11 cellular contexts compared by ENCODE assay signal in the genomic region with DNA sequence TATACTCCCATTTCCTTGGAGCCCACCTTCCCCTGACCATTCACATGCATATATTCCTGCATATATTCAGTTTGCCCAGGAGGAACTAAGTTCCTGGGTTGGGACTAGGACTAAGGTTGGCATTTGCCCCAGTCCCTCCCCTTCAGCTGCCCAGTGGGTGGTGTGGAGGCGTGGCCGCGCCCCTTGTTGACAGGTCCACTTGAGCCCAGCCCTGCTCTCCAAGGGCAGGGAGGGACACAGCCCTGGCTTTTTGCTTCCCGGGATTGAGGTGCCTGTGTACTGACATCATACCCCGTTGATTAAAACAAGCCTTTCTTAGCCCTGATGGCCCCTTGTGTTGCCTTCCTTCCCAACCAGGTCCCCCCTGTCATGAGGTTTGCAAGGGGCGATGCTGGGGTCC. TPM values are rescaled to one million over a fixed set of nuclear protein-coding genes. Genes with fewer than 3 reads are reported as not detected.
DNase-seq lines count a peak whose midpoint lies in the region; ATAC-seq and TF ChIP-seq lines count a peak whose summit lies in the region.
"Had no signal": no experiment of that assay in that cellular context is flagged by ENCODE, and none has a peak within 500 bp of the region (broad histone marks: within the 10 kb centered on the region; RNA-seq: fewer than 3 reads in every experiment).

No MANE protein-coding gene starts in this region.

- H4K20me1 ChIP-seq in HCT116 (ENCODE audit: insufficient read depth) (no peaks in the 10 kb centered on the region), PC-9 (ENCODE audit: insufficient read depth) (peaks cover under 1% of the 10 kb centered on the region; the same call in 1 of the 2 replicates)

- no peak for TF ChIP-seq EP300 in sigmoid colon (IDR thresholded peaks at IDR 0.05)

- H3K4me3 ChIP-seq in HCT116 (replicated peaks in 1 of 2; ENCODE audit: low read depth in 1 of 2, low read length in 2 of 2): no peak overlapping the region
- H3K4me3 ChIP-seq in PC-9: no peak overlapping the region
- H3K4me3 ChIP-seq in left ventricle myocardium inferior: no peak overlapping the region
- H3K4me3 ChIP-seq in sigmoid colon: no peak overlapping the region
- H3K4me3 ChIP-seq: ascending aorta had no signal

- no peaks in the 10 kb centered on the region for H3K9me3 Mint-ChIP-seq in HFFc6

- no peak overlapping the region for H3K9ac ChIP-seq in HCT116 (ENCODE audit: low read length)

- ATAC-seq in HCT116: peak; percentile 44; the same call in 1 of the 2 replicates
- ATAC-seq in GM18867 (IDR thresholded peaks at IDR 0.05; ENCODE audit: unreplicated experiment): no peak

- RAD21 ChIA-PET in HCT116 (lab: Charles Lee; ENCODE audit: low non-redundant PET in 1 of 2, low total read pairs in 2 of 2, uncharacterized antibody in 2 of 2, unreplicated experiment in 2 of 2): no interaction called here

- H3K27ac Mint-ChIP-seq in HFFc6: no peak overlapping the region

- no peak overlapping the region for H3K4me3 Mint-ChIP-seq in HFFc6

- CTCF ChIA-PET in HCT116 (lab: Charles Lee) (no interaction called here), PC-9 (lab: Charles Lee) (no interaction called here)

- intact Hi-C loops in HCT116 (cut with micrococcal nuclease): no loop called here
- intact Hi-C loops in PC-9 (cut with micrococcal nuclease; ENCODE audit: unreplicated experiment): no loop called here
- intact Hi-C loops in left ventricle myocardium inferior (cut with micrococcal nuclease): no loop called here
- intact Hi-C loops in sigmoid colon (cut with DNase I): no loop called here

- H3K9me2 ChIP-seq in HCT116 (ENCODE audit: insufficient read depth): no peaks in the 10 kb centered on the region
- no peaks in the 10 kb centered on the region for H3K9me2 ChIP-seq in PC-9 (ENCODE audit: insufficient read depth)

- BruUV-seq in HCT116 (replicated peaks; lab: Mats Ljungman, UMichigan): no TSS peak
- BruUV-seq in PC-9 (replicated peaks; lab: Mats Ljungman, UMichigan): no TSS peak

- H3K4me2 ChIP-seq in HCT116 (ENCODE audit: low read length) (no peak overlapping the region), PC-9 (peak overlapping the region; percentile 55; the same call in 1 of the 2 replicates)

- H3K27me3 Mint-ChIP-seq in HFFc6 (ENCODE audit: insufficient read depth): peaks cover 10% of the 10 kb centered on the region

- H3F3A ChIP-seq in PC-9 (ENCODE audit: insufficient read depth, low read depth): peaks cover 16% of the 10 kb centered on the region; the same call in 1 of the 2 replicates

- no peaks in the 10 kb centered on the region for H3K4me1 Mint-ChIP-seq in HFFc6 (ENCODE audit: low read depth)

- 31 to 71% methylated on average over 6 of the region's 6 CpGs for WGBS in sigmoid colon, 2 donors

- no peaks in the 10 kb centered on the region for H3K36me3 Mint-ChIP-seq in HFFc6 (ENCODE audit: low read depth)

- H3K36me3 ChIP-seq in HCT116 (ENCODE audit: control insufficient read depth in 1 of 2, insufficient read depth in 2 of 2, low read length in 2 of 2) (peaks cover 10 to 22% of the 10 kb centered on the region in 2 experiments; a peak in 2 of 4 replicates), PC-9 (ENCODE audit: low read depth) (peaks cover 23% of the 10 kb centered on the region), left ventricle myocardium inferior (no peaks in the 10 kb centered on the region), sigmoid colon (no peaks in the 10 kb centered on the region)
- H3K36me3 ChIP-seq: ascending aorta had no signal

- H3K79me2 ChIP-seq in HCT116 (ENCODE audit: insufficient read depth, low read length): no peaks in the 10 kb centered on the region; the same call in 1 of the 2 replicates
- H3K79me2 ChIP-seq in PC-9 (ENCODE audit: low read depth): peaks cover 26% of the 10 kb centered on the region

- POLR2A ChIA-PET in HCT116 (lab: Charles Lee): no interaction called here
- POLR2A ChIA-PET in PC-9 (lab: Charles Lee; ENCODE audit: unreplicated experiment): no interaction called here

- DNase-seq in HCT116 (ENCODE audit: low read depth, low spot score) (no peak), PC-9 (peak; percentile 40 to 47), left ventricle myocardium inferior (peak; percentile 84), sigmoid colon (peak; percentile 75), cerebellar cortex (ENCODE audit: low spot score) (no peak), HFFc6 (no peak), AG08396 (ENCODE audit: low spot score) (no peak)
- DNase-seq: NCI-H1105, T-helper 9 cell had no signal

- H3K9me3 ChIP-seq in HCT116 (ENCODE audit: control insufficient read depth in 1 of 2, insufficient read depth in 1 of 2, low read depth in 1 of 2, low read length in 2 of 2) (no peaks in the 10 kb centered on the region), PC-9 (ENCODE audit: insufficient read depth, low read depth) (no peaks in the 10 kb centered on the region), left ventricle myocardium inferior (replicated peaks) (no peaks in the 10 kb centered on the region), sigmoid colon (no peaks in the 10 kb centered on the region)
- H3K9me3 ChIP-seq: ascending aorta had no signal

- TF ChIP-seq CTCF in HCT116 (IDR thresholded peaks at IDR 0.05 in 2 of 3, conservative IDR thresholded peaks at IDR 0.05 in 1 of 3; ENCODE audit: borderline replicate concordance in 1 of 3, insufficient read depth in 1 of 3, low read depth in 2 of 3, low read length in 2 of 3) (no peak), PC-9 (conservative IDR thresholded peaks at IDR 0.05) (no peak), left ventricle myocardium inferior (IDR thresholded peaks at IDR 0.05; ENCODE audit: borderline replicate concordance) (no peak), sigmoid colon (IDR thresholded peaks at IDR 0.05) (no peak), HFFc6 (IDR thresholded peaks at IDR 0.05) (no peak)

- TF ChIP-seq POLR2A in HCT116 (IDR thresholded peaks at IDR 0.05; ENCODE audit: borderline replicate concordance, extremely low read depth, insufficient read depth, insufficient read length) (no peak), sigmoid colon (IDR thresholded peaks at IDR 0.05) (no peak)

- H3K4me1 ChIP-seq in HCT116 (ENCODE audit: control insufficient read depth in 1 of 2, insufficient read depth in 2 of 2, low read length in 2 of 2): peaks cover 4 to 11% of the 10 kb centered on the region in 2 experiments; a peak in 2 of 4 replicates
- peaks cover 29% of the 10 kb centered on the region for H3K4me1 ChIP-seq in PC-9 (replicated peaks; ENCODE audit: insufficient read depth)
- peaks cover 14% of the 10 kb centered on the region for H3K4me1 ChIP-seq in left ventricle myocardium inferior
- no peaks in the 10 kb centered on the region for H3K4me1 ChIP-seq in sigmoid colon
- H3K4me1 ChIP-seq: ascending aorta had no signal

- H3K27me3 ChIP-seq in HCT116 (ENCODE audit: insufficient read depth, low read length): no peaks in the 10 kb centered on the region
- no peaks in the 10 kb centered on the region for H3K27me3 ChIP-seq in PC-9 (ENCODE audit: insufficient read depth, low read depth)
- no peaks in the 10 kb centered on the region for H3K27me3 ChIP-seq in left ventricle myocardium inferior (ENCODE audit: low read depth)
- no peaks in the 10 kb centered on the region for H3K27me3 ChIP-seq in sigmoid colon
- H3K27me3 ChIP-seq: ascending aorta had no signal

- TF ChIP-seq RAD21 in HCT116 (IDR thresholded peaks at IDR 0.05; ENCODE audit: low read depth): no peak

- H3K27ac ChIP-seq in HCT116 (ENCODE audit: low read depth, low read length): no peak overlapping the region
- H3K27ac ChIP-seq in PC-9: no peak overlapping the region
- H3K27ac ChIP-seq in left ventricle myocardium inferior (replicated peaks): peak overlapping the region; percentile 69
- H3K27ac ChIP-seq in sigmoid colon: peak overlapping the region in 2 of 4 donors; percentile 31 to 39
- H3K27ac ChIP-seq: ascending aorta had no signal

- H2AFZ ChIP-seq in HCT116 (ENCODE audit: low read depth, low read length, poor library complexity, severe bottlenecking) (no peak overlapping the region), PC-9 (no peak overlapping the region)

TF ChIP-seq in HCT116, 20 proteins besides CTCF, POLR2A, EP300 and RAD21 (continues in another document):
- TF ChIP-seq ZFX (IDR thresholded peaks at IDR 0.05): no peak
- no peak for TF ChIP-seq CEBPB (IDR thresholded peaks at IDR 0.05; ENCODE audit: low read depth)
- no peak for TF ChIP-seq EZH2 (IDR thresholded peaks at IDR 0.05)
- no peak for TF ChIP-seq SIN3A (IDR thresholded peaks at IDR 0.05; ENCODE audit: low read depth)

RNA-seq across cellular contexts. Expression of a gene that starts 7.3 kb away (rescaled TPM):
- total RNA-seq in HCT116 (2021; ENCODE audit: unreplicated experiment): 39.7 TPM
- polyA plus RNA-seq in HCT116 (2012): 31.7 and 32.9 TPM in 2 replicates
- total RNA-seq in PC-9 (2021): 127 and 145 TPM in 2 replicates
- 2.3 TPM for total RNA-seq in left ventricle myocardium inferior
- total RNA-seq in sigmoid colon: 10 to 100 TPM; 10.2 to 21.4 (median 19.0) TPM
- polyA plus RNA-seq in sigmoid colon: 10 to 100 TPM; 31.8 to 69.8 (median 37.0) TPM
- total RNA-seq in HFFc6 (2021; fragmentation: NEBNext Ultra II Directional; extraction: Animal tissue kit (Norgen Biotek cat#: 25700)): 1 to 10 TPM; 1.0 to 2.5 (median 1.8) TPM

RNA-seq across cellular contexts. Expression of a gene that starts 17.1 kb away (rescaled TPM):
- total RNA-seq in HCT116 (2021; ENCODE audit: unreplicated experiment) (302 TPM), PC-9 (2021) (120 and 159 TPM in 2 replicates), left ventricle myocardium inferior (65.7 TPM), sigmoid colon (100 to 1,000 TPM in 3 of 4 donors, 10 to 100 TPM in 1; 52.9 to 157 (median 110) TPM)
- polyA plus RNA-seq in HCT116 (2012): 297 and 338 TPM in 2 replicates
- polyA plus RNA-seq in sigmoid colon: 100 to 1,000 TPM in 1 of 3 donors, 10 to 100 TPM in 2; 68.4 to 136 (median 73.9) TPM
- 100 to 1,000 TPM; 144 to 190 (median 177) TPM for total RNA-seq in HFFc6 (2021; fragmentation: NEBNext Ultra II Directional; extraction: Animal tissue kit (Norgen Biotek cat#: 25700))

RNA-seq across cellular contexts. Expression of a gene that starts 29.2 kb away (rescaled TPM):
- total RNA-seq in HCT116 (2021; ENCODE audit: unreplicated experiment): 4,327 TPM
- 11,465 and 11,614 TPM in 2 replicates for polyA plus RNA-seq in HCT116 (2012)
- total RNA-seq in PC-9 (2021): 3,423 and 4,460 TPM in 2 replicates
- 1,892 TPM for total RNA-seq in left ventricle myocardium inferior
- 1,000 to 10,000 TPM; 1,926 to 5,407 (median 3,655) TPM for total RNA-seq in sigmoid colon
- polyA plus RNA-seq in sigmoid colon: 1,000 to 10,000 TPM; 6,021 to 9,845 (median 6,338) TPM
- total RNA-seq in HFFc6 (2021; fragmentation: NEBNext Ultra II Directional; extraction: Animal tissue kit (Norgen Biotek cat#: 25700)): 1,000 to 10,000 TPM; 2,722 to 3,464 (median 3,292) TPM

RNA-seq across cellular contexts. Expression of a gene that starts 30.8 kb away (rescaled TPM):
- total RNA-seq in HCT116 (2021; ENCODE audit: unreplicated experiment): 8.7 TPM
- 3.6 and 3.7 TPM in 2 replicates for polyA plus RNA-seq in HCT116 (2012)
- 4.4 and 6.5 TPM in 2 replicates for total RNA-seq in PC-9 (2021)
- 4.9 TPM for total RNA-seq in left ventricle myocardium inferior
- 1 to 10 TPM; 3.9 to 6.9 (median 4.8) TPM for total RNA-seq in sigmoid colon
- polyA plus RNA-seq in sigmoid colon: 1 to 10 TPM; 1.2 to 3.8 (median 1.4) TPM
- 1 to 10 TPM; 3.3 to 4.7 (median 3.8) TPM for total RNA-seq in HFFc6 (2021; fragmentation: NEBNext Ultra II Directional; extraction: Animal tissue kit (Norgen Biotek cat#: 25700))

RNA-seq across cellular contexts. Expression of a gene that starts 40.8 kb away (rescaled TPM):
- total RNA-seq in HCT116 (2021; ENCODE audit: unreplicated experiment): 80.9 TPM
- 67.3 and 87.6 TPM in 2 replicates for polyA plus RNA-seq in HCT116 (2012)
- 46.1 and 52.2 TPM in 2 replicates for total RNA-seq in PC-9 (2021)
- 23.2 TPM for total RNA-seq in left ventricle myocardium inferior
- total RNA-seq in sigmoid colon: 100 to 1,000 TPM in 1 of 4 donors, 10 to 100 TPM in 3; 67.6 to 102 (median 88.7) TPM
- polyA plus RNA-seq in sigmoid colon: 10 to 100 TPM in 2 of 3 donors, 1 to 10 TPM in 1; 9.0 to 73.9 (median 13.8) TPM
- total RNA-seq in HFFc6 (2021; fragmentation: NEBNext Ultra II Directional; extraction: Animal tissue kit (Norgen Biotek cat#: 25700)): 100 to 1,000 TPM; 136 to 174 (median 151) TPM

Comparison
In these comparisons a context has a peak if more than half of its experiments do, and no peak if none do; other contexts are left out.
1. DNase-seq: peak in PC-9 (2 of 2), left ventricle myocardium inferior (single experiment) and sigmoid colon (single experiment); none in HCT116 (single experiment), cerebellar cortex (single experiment), HFFc6 (single experiment) and AG08396 (single experiment).